In genomic region chr11:65606876-65607613, GRCh38 we compare ENCODE assay signal across 7 cellular contexts. TPM values are rescaled to one million over a fixed set of nuclear protein-coding genes. Genes with fewer than 3 reads are reported as not detected.
DNase-seq lines count a peak whose midpoint lies in the region; ATAC-seq and TF ChIP-seq lines count a peak whose summit lies in the region.

No MANE protein-coding gene starts in this region.

- no peaks in the 10 kb centered on the region for H3K27me3 ChIP-seq in HUES48 (ENCODE audit: control insufficient read depth, insufficient read depth, low read length)
- no peaks in the 10 kb centered on the region for H3K27me3 ChIP-seq in parathyroid adenoma (ENCODE audit: control insufficient read depth, insufficient read depth, low read length)

- H3K27ac ChIP-seq in HUES48 (ENCODE audit: low read depth, low read length) (peak overlapping the region; percentile 46), parathyroid adenoma (peak overlapping the region; percentile 42)

- peaks cover 3% of the 10 kb centered on the region; the same call in 1 of the 2 replicates for H3K4me1 ChIP-seq in HUES48 (ENCODE audit: control insufficient read depth, insufficient read depth, low read length)
- H3K4me1 ChIP-seq in parathyroid adenoma: no peaks in the 10 kb centered on the region

- H2AFZ ChIP-seq in parathyroid adenoma: no peak overlapping the region

- TF ChIP-seq CTCF in parathyroid adenoma (IDR thresholded peaks at IDR 0.05): no peak

- H3K4me3 ChIP-seq in HUES48 (ENCODE audit: low read depth, low read length) (peak overlapping the region; percentile 56), parathyroid adenoma (ENCODE audit: low read depth, low read length) (no peak overlapping the region)

- no peaks in the 10 kb centered on the region for H3K79me2 ChIP-seq in parathyroid adenoma

- H3K9ac ChIP-seq in HUES48 (ENCODE audit: low read depth, low read length) (no peak overlapping the region), parathyroid adenoma (no peak overlapping the region)

- H3K36me3 ChIP-seq in HUES48 (ENCODE audit: control insufficient read depth, insufficient read depth, low read length) (peaks cover 42% of the 10 kb centered on the region), parathyroid adenoma (ENCODE audit: control insufficient read depth, insufficient read depth, low read length) (no peaks in the 10 kb centered on the region)

- DNase-seq in amygdala (lab: John Stamatoyannopoulos, UW) (peak; percentile 41 to 98 (median 92)), left cardiac atrium (peak; percentile 95)

- H3K9me3 ChIP-seq in HUES48 (ENCODE audit: control insufficient read depth, insufficient read depth, low read length) (no peaks in the 10 kb centered on the region), parathyroid adenoma (ENCODE audit: control insufficient read depth, low read length) (no peaks in the 10 kb centered on the region)

- intact Hi-C loops in left cardiac atrium (cut with DNase I): no loop called here

- ATAC-seq in left cardiac atrium: peak; percentile 97 to 98
- no peak for ATAC-seq in GM18502 (IDR thresholded peaks at IDR 0.05; ENCODE audit: poor library complexity, unreplicated experiment)
- ATAC-seq in GM21447 (IDR thresholded peaks at IDR 0.05; ENCODE audit: unreplicated experiment): no peak
- ATAC-seq in HG02870 (IDR thresholded peaks at IDR 0.05; ENCODE audit: unreplicated experiment): no peak

- H3K4me2 ChIP-seq in parathyroid adenoma (ENCODE audit: low read length): no peak overlapping the region

RNA-seq across cellular contexts. Expression of gene MAP3K11, which starts 7.0 kb away (rescaled TPM):
- 10 to 100 TPM; 42.8 to 44.7 TPM for total RNA-seq in left cardiac atrium

RNA-seq across cellular contexts. Expression of gene PCNX3, which starts 8.5 kb away (rescaled TPM):
- total RNA-seq in left cardiac atrium: 10 to 100 TPM; 15.1 to 16.7 TPM

RNA-seq across cellular contexts. Expression of gene KCNK7, which starts 11.4 kb away (rescaled TPM):
- total RNA-seq in left cardiac atrium: under 1 TPM; 0.31 to 0.53 TPM

RNA-seq across cellular contexts. Expression of gene SIPA1, which starts 30.9 kb away (rescaled TPM):
- 10 to 100 TPM; 31.7 to 33.0 TPM for total RNA-seq in left cardiac atrium

RNA-seq across cellular contexts. Expression of gene EHBP1L1, which starts 31.2 kb away (rescaled TPM):
- 10 to 100 TPM; 53.4 to 61.0 TPM for total RNA-seq in left cardiac atrium

Comparison
In these comparisons a context has a peak if more than half of its experiments do, and no peak if none do; other contexts are left out.
1. ATAC-seq: peak in left cardiac atrium (2 of 2); none in GM18502 (single experiment), GM21447 (single experiment) and HG02870 (single experiment).